ENCODE assay signal across 15 cellular contexts in the genomic region with DNA sequence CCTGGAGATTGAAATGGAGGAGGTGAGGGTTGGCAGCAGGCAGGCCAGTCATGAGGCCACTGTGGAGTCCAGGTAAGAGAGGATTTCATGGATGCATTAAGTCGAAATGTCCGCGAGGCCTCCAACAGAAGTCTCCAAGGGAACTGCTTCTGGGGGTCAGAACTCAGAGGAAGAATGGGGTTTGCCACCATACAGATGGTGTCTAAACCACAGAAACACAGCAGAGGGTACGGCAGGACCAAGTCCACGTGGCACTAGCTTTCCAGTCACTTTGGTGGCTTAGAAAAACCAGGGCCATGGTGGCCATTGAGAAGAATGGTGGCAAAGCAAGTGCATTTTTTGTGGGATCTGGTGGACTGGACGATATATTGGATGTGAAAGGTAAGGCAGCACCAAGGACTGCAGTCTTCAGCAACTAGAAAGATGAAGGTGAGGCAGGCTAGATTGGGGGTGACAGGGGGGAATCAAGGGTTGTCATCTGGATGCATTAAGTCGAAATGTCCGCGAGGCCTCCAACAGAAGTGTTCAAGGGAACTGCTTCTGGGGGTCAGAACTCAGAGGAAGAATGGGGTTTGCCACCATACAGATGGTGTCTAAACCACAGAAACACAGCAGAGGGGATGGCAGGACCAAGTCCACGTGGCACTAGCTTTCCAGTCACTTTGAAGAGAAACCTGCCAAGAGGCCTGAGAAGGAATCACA. TPM values are rescaled to one million over a fixed set of nuclear protein-coding genes. Genes with fewer than 3 reads are reported as not detected.
"Had no signal": no experiment of that assay in that cellular context is flagged by ENCODE, and none has a peak within 500 bp of the region (broad histone marks: within the 10 kb centered on the region; RNA-seq: fewer than 3 reads in every experiment).

No MANE protein-coding gene starts in this region.

- DNase-seq: activated CD4-positive, alpha-beta T cell treated with anti-CD3 and anti-CD28 coated beads, Interleukin-2, amount 10 ng/mL, durations not matched to agents 7 days and 5 days; activated naive CD4-positive, alpha-beta T cell treated with Interleukin-2 at 50 U/mL for 16 hours; activated naive CD8-positive, alpha-beta T cell treated with anti-CD3 and anti-CD28 coated beads, Interleukin-2, amount 10 ng/mL, durations not matched to agents 7 days and 5 days; foreskin melanocyte; kidney glomerular epithelial cell; left ventricle myocardium superior; naive B cell; occipital lobe; retina; stimulated activated CD4-positive, alpha-beta T cell treated with anti-CD3 and anti-CD28 coated beads, Interleukin-1b, Interleukin-23, amount 100 ng/mL, for 48 hours; stimulated activated naive CD8-positive, alpha-beta T cell treated with anti-CD3 and anti-CD28 coated beads, Interleukin-15, Interleukin-2, amounts not matched to agents 100 U/mL and 50 U/mL, for 24 hours; substantia nigra had no signal

- ATAC-seq: activated CD4-positive, CD25-positive, alpha-beta regulatory T cell treated with anti-CD3 and anti-CD28 coated beads, Interleukin-2, amount 50 U/mL, for 24 hours; left ventricle myocardium superior; stimulated activated naive CD8-positive, alpha-beta T cell treated with anti-CD3 and anti-CD28 coated beads, Interleukin-15, Interleukin-2, amounts not matched to agents 100 U/mL and 50 U/mL, for 24 hours had no signal

- H3K4me3 ChIP-seq: tibial nerve had no signal

- H3K4me1 Mint-ChIP-seq: activated CD4-positive, alpha-beta T cell treated with anti-CD3 and anti-CD28 coated beads, Interleukin-2, amount 10 ng/mL, durations not matched to agents 7 days and 5 days had no signal

- H3K36me3 Mint-ChIP-seq: activated naive CD8-positive, alpha-beta T cell treated with anti-CD3 and anti-CD28 coated beads, Interleukin-2, amount 10 ng/mL, durations not matched to agents 7 days and 5 days had no signal

- H3K9me3 ChIP-seq: tibial nerve had no signal

- H3K9me3 Mint-ChIP-seq: activated CD4-positive, alpha-beta T cell treated with anti-CD3 and anti-CD28 coated beads, Interleukin-2, amount 10 ng/mL, durations not matched to agents 7 days and 5 days; activated naive CD8-positive, alpha-beta T cell treated with anti-CD3 and anti-CD28 coated beads, Interleukin-2, amount 10 ng/mL, durations not matched to agents 7 days and 5 days; activated T-helper 1 cell treated with anti-CD3 and anti-CD28 coated beads, Interleukin-12 subunit alpha, Interleukin-12 subunit beta, Interleukin-2, Interleukin-4 antibody, amounts not matched to agents 30 ng/mL and 10 ng/mL and 1 ng/mL, durations not matched to agents 14 hours and 24 hours and 36 hours; naive B cell had no signal

- H3K27ac Mint-ChIP-seq: activated CD4-positive, alpha-beta T cell treated with anti-CD3 and anti-CD28 coated beads, Interleukin-2, amount 10 ng/mL, durations not matched to agents 7 days and 5 days; activated naive CD8-positive, alpha-beta T cell treated with anti-CD3 and anti-CD28 coated beads, Interleukin-2, amount 10 ng/mL, durations not matched to agents 7 days and 5 days; activated T-helper 1 cell treated with anti-CD3 and anti-CD28 coated beads, Interleukin-12 subunit alpha, Interleukin-12 subunit beta, Interleukin-2, Interleukin-4 antibody, amounts not matched to agents 30 ng/mL and 10 ng/mL and 1 ng/mL, durations not matched to agents 14 hours and 24 hours and 36 hours had no signal

- H3K36me3 ChIP-seq: tibial nerve had no signal

- H3K4me3 Mint-ChIP-seq: activated CD4-positive, alpha-beta T cell treated with anti-CD3 and anti-CD28 coated beads, Interleukin-2, amount 10 ng/mL, durations not matched to agents 7 days and 5 days; activated naive CD8-positive, alpha-beta T cell treated with anti-CD3 and anti-CD28 coated beads, Interleukin-2, amount 10 ng/mL, durations not matched to agents 7 days and 5 days; activated T-helper 1 cell treated with anti-CD3 and anti-CD28 coated beads, Interleukin-12 subunit alpha, Interleukin-12 subunit beta, Interleukin-2, Interleukin-4 antibody, amounts not matched to agents 30 ng/mL and 10 ng/mL and 1 ng/mL, durations not matched to agents 14 hours and 24 hours and 36 hours had no signal

- H3K27ac ChIP-seq: tibial nerve had no signal

RNA-seq across cellular contexts. Expression of a gene that starts 36.1 kb away (rescaled TPM):
- total RNA-seq: occipital lobe had no signal
